Comparison of ENCODE assay signal across 8 cellular contexts in genomic region chr2:235116885-235117492, GRCh38.
DNase-seq lines count a peak whose midpoint lies in the region.

No MANE protein-coding gene starts in this region.

- H3K4me3 Mint-ChIP-seq in activated T-cell treated with anti-CD3 and anti-CD28 coated beads, Interleukin-2, amount 50 U/mL, for 24 hours: no peak overlapping the region

- no peaks in the 10 kb centered on the region for H3K4me1 Mint-ChIP-seq in activated T-cell treated with anti-CD3 and anti-CD28 coated beads, Interleukin-2, amount 50 U/mL, for 24 hours (ENCODE audit: low read depth)

- H3K27ac Mint-ChIP-seq in activated T-cell treated with anti-CD3 and anti-CD28 coated beads, Interleukin-2, amount 50 U/mL, for 24 hours: no peak overlapping the region

- peaks cover 22% of the 10 kb centered on the region for H3K27me3 Mint-ChIP-seq in activated T-cell treated with anti-CD3 and anti-CD28 coated beads, Interleukin-2, amount 50 U/mL, for 24 hours

- H3K36me3 Mint-ChIP-seq in activated T-cell treated with anti-CD3 and anti-CD28 coated beads, Interleukin-2, amount 50 U/mL, for 24 hours (ENCODE audit: low read depth): no peaks in the 10 kb centered on the region

- intact Hi-C loops in posterior cingulate gyrus (cut with DNase I): loop anchor here (1.0 to 10.0 kb wide), 4 partner anchors 567 to 1262 kb away; partner anchors contain the start of gene HJURP

- H3K9me3 Mint-ChIP-seq in activated T-cell treated with anti-CD3 and anti-CD28 coated beads, Interleukin-2, amount 50 U/mL, for 24 hours: peaks cover 5% of the 10 kb centered on the region

- peak; percentile 66 for DNase-seq in DMS 273 (lab: John Stamatoyannopoulos, UW; ENCODE audit: unreplicated experiment)
- DNase-seq in DMS 273 treated with DMSO at 0.1 percent for 48 hours (lab: John Stamatoyannopoulos, UW): no peak
- peak; percentile 6 for DNase-seq in NCI-H146 treated with DMSO at 0.1 percent for 48 hours (lab: John Stamatoyannopoulos, UW; ENCODE audit: unreplicated experiment)
- peak; percentile 37 for DNase-seq in amniotic epithelial cell (ENCODE audit: low read depth)
- DNase-seq in kidney glomerular epithelial cell (lab: John Stamatoyannopoulos, UW): peak; percentile 25
- no peak for DNase-seq in activated T-cell treated with anti-CD3 and anti-CD28 coated beads, Interleukin-2, amount 50 U/mL, for 24 hours
- DNase-seq in posterior cingulate gyrus: no peak
- DNase-seq in mucosa of gallbladder (ENCODE audit: low spot score): no peak

Comparison
In these comparisons a context has a peak if more than half of its experiments do, and no peak if none do; other contexts are left out.
1. DNase-seq: peak in DMS 273 (single experiment), NCI-H146 treated with DMSO at 0.1 percent for 48 hours (single experiment), amniotic epithelial cell (single experiment) and kidney glomerular epithelial cell (single experiment); none in DMS 273 treated with DMSO at 0.1 percent for 48 hours (single experiment), activated T-cell treated with anti-CD3 and anti-CD28 coated beads, Interleukin-2, amount 50 U/mL, for 24 hours (single experiment), posterior cingulate gyrus (0 of 10) and mucosa of gallbladder (single experiment).